Comparison of ENCODE assay signal across 19 cellular contexts in the genomic region with DNA sequence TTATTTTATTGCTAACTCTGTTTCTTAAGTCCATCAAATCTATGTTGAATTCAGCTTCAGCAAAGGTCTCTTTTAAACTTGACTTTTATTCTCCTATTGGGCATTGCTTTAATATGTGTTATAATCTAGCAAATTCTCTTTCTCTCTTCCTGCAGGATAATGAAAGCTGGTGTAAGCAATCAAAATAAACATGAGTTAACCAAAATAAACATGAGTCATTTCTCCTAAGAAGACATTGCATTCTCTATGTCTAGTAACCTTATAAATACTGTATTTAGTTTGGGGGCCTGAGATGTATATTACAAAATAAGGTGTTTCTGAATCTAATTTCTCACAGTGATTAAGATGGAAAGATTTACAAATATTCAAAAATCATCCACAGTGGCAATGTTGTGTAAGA.
"Had no signal": no experiment of that assay in that cellular context is flagged by ENCODE, and none has a peak within 500 bp of the region (broad histone marks: within the 10 kb centered on the region; RNA-seq: fewer than 3 reads in every experiment).

No MANE protein-coding gene starts in this region.

- H3K36me3 ChIP-seq: brain microvascular endothelial cell, lower lobe of right lung, sigmoid colon, transverse colon, uterus had no signal

- DNase-seq: activated CD4-positive, alpha-beta T cell treated with anti-CD3 and anti-CD28 coated beads for 1 hour; activated CD4-positive, alpha-beta T cell treated with anti-CD3 and anti-CD28 coated beads, Interleukin-2, amount 50 U/mL, for 1 hour; activated CD8-positive, alpha-beta T cell treated with anti-CD3 and anti-CD28 coated beads, Interleukin-2, amount 10 ng/mL, durations not matched to agents 7 days and 5 days; activated gamma-delta T cell; aorta; brain microvascular endothelial cell; cerebellar nuclear complex; foreskin fibroblast; kidney; lower lobe of right lung; naive thymus-derived CD4-positive, alpha-beta T cell; retina; sigmoid colon; stimulated activated CD4-positive, alpha-beta T cell treated with anti-CD3 and anti-CD28 coated beads, Interleukin-2, amount 100 ng/mL, for 48 hours; stimulated activated CD8-positive, alpha-beta memory T cell treated with anti-CD3 and anti-CD28 coated beads, Interleukin-4, amount 100 ng/mL, for 48 hours; stimulated activated naive B cell treated with anti-CD40 and anti-IgM and Interleukin-4, amounts not matched to agents 10 μg/mL and 1 μg/mL and 100 μg/mL, for 72 hours; T-helper 9 cell; transverse colon; uterus had no signal

- H3K27me3 ChIP-seq: brain microvascular endothelial cell, sigmoid colon, transverse colon, uterus had no signal

- H3K9me3 ChIP-seq: uterus had no signal

- H3K4me3 ChIP-seq: lower lobe of right lung, sigmoid colon, transverse colon, uterus had no signal

- H3K27ac ChIP-seq: brain microvascular endothelial cell, lower lobe of right lung, sigmoid colon, transverse colon, uterus had no signal

- H3K4me1 ChIP-seq: lower lobe of right lung, sigmoid colon, transverse colon, uterus had no signal
